ENCODE assay signal across 1 cellular context in genomic region chr4:3074846-3075651, GRCh38.
TF ChIP-seq lines count a peak whose summit lies in the region.

No MANE protein-coding gene starts in this region.

TF ChIP-seq in H1, 55 proteins besides CTCF, POLR2A, EP300 and RAD21:
- no peak for TF ChIP-seq MAFK (IDR thresholded peaks at IDR 0.05; ENCODE audit: low read depth, low read length)
- peak; percentile 86 for TF ChIP-seq CHD2 (IDR thresholded peaks at IDR 0.05; ENCODE audit: low read length)
- no peak for TF ChIP-seq KDM1A (IDR thresholded peaks at IDR 0.05; ENCODE audit: borderline replicate concordance, low read length)
- no peak for TF ChIP-seq RXRA (IDR thresholded peaks at IDR 0.05; ENCODE audit: insufficient read depth, low read depth, low read length)
- TF ChIP-seq BRCA1 (IDR thresholded peaks at IDR 0.05; ENCODE audit: low read depth, low read length) = peak; percentile 64
- TF ChIP-seq ASH2L (IDR thresholded peaks at IDR 0.05; ENCODE audit: low read length) = peak; percentile 18
- peak; percentile 67 for TF ChIP-seq TAF1 (IDR thresholded peaks at IDR 0.05; ENCODE audit: low read depth, low read length)
- peak; percentile 70 for TF ChIP-seq TBP (IDR thresholded peaks at IDR 0.05; ENCODE audit: low read depth, low read length)
- TF ChIP-seq NANOG (IDR thresholded peaks at IDR 0.05; ENCODE audit: insufficient read depth, low read depth, low read length, poor library complexity, severe bottlenecking) = no peak
- TF ChIP-seq POLR2AphosphoS5 (IDR thresholded peaks at IDR 0.05; ENCODE audit: low read depth, low read length) = peak; percentile 15; the same call in 1 of the 2 replicates
- peak; percentile 58 for TF ChIP-seq SAP30 (IDR thresholded peaks at IDR 0.05; ENCODE audit: insufficient read depth, insufficient replicate concordance, low read length)
- TF ChIP-seq RBBP5 (IDR thresholded peaks at IDR 0.05; ENCODE audit: borderline replicate concordance, low read depth, low read length) = no peak
- peak in 1 of 2 experiments; percentile 39; a peak in 1 of 4 replicates for TF ChIP-seq SIN3A (conservative IDR thresholded peaks at IDR 0.05 in 1 of 2, IDR thresholded peaks at IDR 0.05 in 1 of 2; ENCODE audit: low read depth in 1 of 2, low read length in 2 of 2)
- TF ChIP-seq PHF8 (conservative IDR thresholded peaks at IDR 0.05; ENCODE audit: low read depth, low read length) = peak; percentile 32; the same call in 1 of the 2 replicates
- TF ChIP-seq ATF2 (IDR thresholded peaks at IDR 0.05; ENCODE audit: low read length) = peak; percentile 74; the same call in 1 of the 2 replicates
- TF ChIP-seq JUN (IDR thresholded peaks at IDR 0.05; ENCODE audit: low read depth, low read length) = no peak
